ENCODE assay signal across 28 cellular contexts in genomic region chr19:40629346-40629745, GRCh38.
"Had no signal": no experiment of that assay in that cellular context is flagged by ENCODE, and none has a peak within 500 bp of the region (broad histone marks: within the 10 kb centered on the region; RNA-seq: fewer than 3 reads in every experiment).

No MANE protein-coding gene starts in this region.

- H3K4me2 ChIP-seq: smooth muscle cell had no signal

- H3K4me3 Mint-ChIP-seq: dendritic cell treated with granulocyte-macrophage colony-stimulating factor and Interleukin-4, amounts not matched to agents 40 ng/mL and 50 ng/mL, for 4 days; endodermal cell; immature natural killer cell; natural killer cell; stimulated activated naive CD8-positive, alpha-beta T cell treated with anti-CD3 and anti-CD28 coated beads, Interleukin-15, Interleukin-2, amounts not matched to agents 100 ng/mL and 50 ng/mL, for 24 hours had no signal

- H3K27ac Mint-ChIP-seq: dendritic cell treated with granulocyte-macrophage colony-stimulating factor and Interleukin-4, amounts not matched to agents 40 ng/mL and 50 ng/mL, for 4 days; endodermal cell; natural killer cell had no signal

- H2AFZ ChIP-seq: parathyroid adenoma had no signal

- H3K27ac ChIP-seq: colonic mucosa, epithelial cell of prostate, gastrocnemius medialis, lower lobe of right lung, neutrophil, parathyroid adenoma, suprapubic skin, transverse colon had no signal

- H3K79me2 ChIP-seq: parathyroid adenoma had no signal

- H3K27me3 ChIP-seq: colonic mucosa, gastrocnemius medialis, heart right ventricle, suprapubic skin had no signal

- DNase-seq: colonic mucosa; effector CD8-positive, alpha-beta T cell; endodermal cell; foreskin fibroblast; gastrocnemius medialis; heart right ventricle; hippocampal formation; immature natural killer cell; islet precursor cell; kidney glomerular epithelial cell; left colon; left ventricle myocardium superior; lower lobe of right lung; natural killer cell; stimulated activated CD4-positive, alpha-beta T cell treated with anti-CD3 and anti-CD28 coated beads, Interleukin-12 subunit alpha, Interleukin-12 subunit beta, amount 100 ng/mL, for 4 hours; stimulated activated CD4-positive, alpha-beta T cell treated with anti-CD3 and anti-CD28 coated beads, Interleukin-1b, Interleukin-23, amount 100 ng/mL, for 48 hours; stimulated activated CD4-positive, alpha-beta T cell treated with anti-CD3 and anti-CD28 coated beads, Interleukin-4, amount 100 ng/mL, for 1 hour; stimulated activated CD8-positive, alpha-beta memory T cell treated with anti-CD3 and anti-CD28 coated beads, Interleukin-4, amount 100 ng/mL, for 48 hours; transverse colon had no signal

- H3K9me3 Mint-ChIP-seq: dendritic cell treated with granulocyte-macrophage colony-stimulating factor and Interleukin-4, amounts not matched to agents 40 ng/mL and 50 ng/mL, for 4 days; endodermal cell; immature natural killer cell; natural killer cell; stimulated activated naive CD8-positive, alpha-beta T cell treated with anti-CD3 and anti-CD28 coated beads, Interleukin-15, Interleukin-2, amounts not matched to agents 100 ng/mL and 50 ng/mL, for 24 hours had no signal

- H3K27me3 Mint-ChIP-seq: stimulated activated naive CD8-positive, alpha-beta T cell treated with anti-CD3 and anti-CD28 coated beads, Interleukin-15, Interleukin-2, amounts not matched to agents 100 ng/mL and 50 ng/mL, for 24 hours had no signal

- H3K36me3 Mint-ChIP-seq: natural killer cell had no signal

- ATAC-seq: esophagus mucosa, gastrocnemius medialis, heart right ventricle, left colon, left ventricle myocardium superior, lower lobe of right lung, natural killer cell, sciatic nerve had no signal

- H3K4me1 ChIP-seq: colonic mucosa had no signal

- H3K4me3 ChIP-seq: colonic mucosa, gastrocnemius medialis, heart right ventricle, lower lobe of right lung, smooth muscle cell, suprapubic skin, transverse colon had no signal

- H3K9me3 ChIP-seq: colonic mucosa, gastrocnemius medialis, heart right ventricle, lower lobe of right lung, neutrophil, suprapubic skin, transverse colon had no signal

- H3K36me3 ChIP-seq: neutrophil had no signal
